In the genomic region with DNA sequence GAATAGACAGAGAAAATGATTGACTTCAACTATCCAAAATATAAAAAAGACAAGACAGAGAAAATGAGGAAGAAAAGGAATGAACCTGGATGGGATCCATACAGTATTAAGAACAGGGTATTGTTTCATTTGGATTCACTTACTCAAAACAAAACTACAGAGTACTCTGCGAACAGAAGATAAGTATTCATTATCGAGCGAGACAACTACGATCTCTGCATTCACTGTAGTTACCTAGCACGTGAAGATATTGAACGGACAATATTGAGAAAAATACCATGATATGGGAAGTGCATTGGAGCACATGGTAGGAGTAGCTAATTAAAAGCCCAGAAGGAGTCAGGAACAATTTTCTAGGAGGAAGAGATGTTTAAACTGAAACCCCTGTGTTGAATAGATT, we compare ENCODE assay signal across 8 cellular contexts. TPM values are rescaled to one million over a fixed set of nuclear protein-coding genes. Genes with fewer than 3 reads are reported as not detected.
DNase-seq lines count a peak whose midpoint lies in the region; ATAC-seq and TF ChIP-seq lines count a peak whose summit lies in the region.

No MANE protein-coding gene starts in this region.

- POLR2A ChIA-PET in HCT116 (lab: Charles Lee): interaction anchor here (1.1 to 2.5 kb wide), 2 partner anchors 12 to 20 kb away, joined by 3 to 12 read pairs; no protein-coding TSS in a partner anchor

- no peak for TF ChIP-seq POLR2A in HCT116 (IDR thresholded peaks at IDR 0.05; ENCODE audit: borderline replicate concordance, extremely low read depth, insufficient read depth, insufficient read length)

- RAD21 ChIA-PET in HCT116 (lab: Charles Lee; ENCODE audit: low non-redundant PET in 1 of 2, low total read pairs in 2 of 2, uncharacterized antibody in 2 of 2, unreplicated experiment in 2 of 2): no interaction called here

- H3K27ac ChIP-seq in HCT116 (ENCODE audit: low read depth, low read length): peak overlapping the region; percentile 93
- H3K27ac ChIP-seq in SK-N-MC: no peak overlapping the region
- peak overlapping the region in 6 of 21 experiments; percentile 68 to 93 (median 86) for H3K27ac ChIP-seq in skin epidermis

- no peak for TF ChIP-seq RAD21 in HCT116 (IDR thresholded peaks at IDR 0.05; ENCODE audit: low read depth)

- H2AFZ ChIP-seq in HCT116 (ENCODE audit: low read depth, low read length, poor library complexity, severe bottlenecking): no peak overlapping the region

- intact Hi-C loops in HCT116 (cut with micrococcal nuclease): no loop called here

- H3K27me3 ChIP-seq in HCT116 (ENCODE audit: insufficient read depth, low read length): no peaks in the 10 kb centered on the region

- CTCF ChIA-PET in HCT116 (lab: Charles Lee): interaction anchor here (1.9 to 2.3 kb wide), 2 partner anchors 19 to 218 kb away, joined by 5 to 8 read pairs; a partner anchor contains a TSS

- peaks cover 12 to 50% of the 10 kb centered on the region in 2 experiments for H3K4me1 ChIP-seq in HCT116 (ENCODE audit: control insufficient read depth in 1 of 2, insufficient read depth in 2 of 2, low read length in 2 of 2)

- DNase-seq in HCT116 (ENCODE audit: low read depth, low spot score) (no peak), SK-N-MC (ENCODE audit: low read depth, low spot score) (no peak), foreskin fibroblast (no peak), midbrain (lab: John Stamatoyannopoulos, UW) (no peak), NCI-H1694 treated with DMSO at 0.1 percent for 48 hours (lab: John Stamatoyannopoulos, UW) (no peak)
- no peak for DNase-seq in activated effector memory CD4-positive, alpha-beta T cell treated with Interleukin-2 at 50 U/mL for 16 hours

- no peaks in the 10 kb centered on the region for H3K9me2 ChIP-seq in HCT116 (ENCODE audit: insufficient read depth)

- H3K9me3 ChIP-seq in HCT116 (ENCODE audit: control insufficient read depth in 1 of 2, insufficient read depth in 1 of 2, low read depth in 1 of 2, low read length in 2 of 2) (no peaks in the 10 kb centered on the region), SK-N-MC (ENCODE audit: low read depth, low read length) (no peaks in the 10 kb centered on the region)

- TF ChIP-seq CTCF in HCT116 (IDR thresholded peaks at IDR 0.05 in 2 of 3, conservative IDR thresholded peaks at IDR 0.05 in 1 of 3; ENCODE audit: borderline replicate concordance in 1 of 3, insufficient read depth in 1 of 3, low read depth in 2 of 3, low read length in 2 of 3): no peak
- no peak for TF ChIP-seq CTCF in foreskin fibroblast (IDR thresholded peaks at IDR 0.05; ENCODE audit: low read depth, low read length)

- H3K4me2 ChIP-seq in HCT116 (ENCODE audit: low read length): peak overlapping the region; percentile 69

- peak overlapping the region; percentile 81 for H3K9ac ChIP-seq in HCT116 (ENCODE audit: low read length)
- H3K9ac ChIP-seq in SK-N-MC (ENCODE audit: insufficient read length): peak overlapping the region; percentile 80

- BruUV-seq in HCT116 (replicated peaks; lab: Mats Ljungman, UMichigan): TSS peak; percentile 84

- H3K4me3 ChIP-seq in HCT116 (replicated peaks in 1 of 2; ENCODE audit: low read depth in 1 of 2, low read length in 2 of 2) (peak overlapping the region; percentile 56 to 79), SK-N-MC (peak overlapping the region; percentile 90), foreskin fibroblast (ENCODE audit: low read depth in 1 of 2, low read length in 2 of 2) (peak overlapping the region; percentile 62 to 83), skin epidermis (peak overlapping the region; percentile 77 to 96 (median 91))

- H3K36me3 ChIP-seq in HCT116 (ENCODE audit: control insufficient read depth in 1 of 2, insufficient read depth in 2 of 2, low read length in 2 of 2) (no peaks in the 10 kb centered on the region), SK-N-MC (ENCODE audit: insufficient read depth, low read length) (peaks cover 15% of the 10 kb centered on the region; the same call in 1 of the 2 replicates)

- H4K20me1 ChIP-seq in HCT116 (ENCODE audit: insufficient read depth): no peaks in the 10 kb centered on the region

- no peak for ATAC-seq in HCT116
- no peak for ATAC-seq in GM18867 (IDR thresholded peaks at IDR 0.05; ENCODE audit: unreplicated experiment)

- H3K79me2 ChIP-seq in HCT116 (ENCODE audit: insufficient read depth, low read length): peaks cover 59% of the 10 kb centered on the region

TF ChIP-seq in HCT116, 20 proteins besides CTCF, POLR2A, EP300 and RAD21:
- TF ChIP-seq SP1 (IDR thresholded peaks at IDR 0.05; ENCODE audit: low read depth) (no peak), SRF (IDR thresholded peaks at IDR 0.05; ENCODE audit: low read depth) (0 out of 2 replicates have a peak, but pooled peaks have one; percentile 2)

RNA-seq across cellular contexts. Expression of a gene that starts 1.0 kb away (rescaled TPM):
- 51.9 TPM for total RNA-seq in HCT116 (2021; ENCODE audit: unreplicated experiment)
- 9.1 and 16.3 TPM in 2 replicates for polyA plus RNA-seq in HCT116 (2012)
